In genomic region chr17:2708585-2709172, GRCh38 we compare ENCODE assay signal across 10 cellular contexts. TPM values are rescaled to one million over a fixed set of nuclear protein-coding genes. Genes with fewer than 3 reads are reported as not detected.
DNase-seq lines count a peak whose midpoint lies in the region; ATAC-seq, FAIRE-seq and TF ChIP-seq lines count a peak whose summit lies in the region.
"Had no signal": no experiment of that assay in that cellular context is flagged by ENCODE, and none has a peak within 500 bp of the region (broad histone marks: within the 10 kb centered on the region; RNA-seq: fewer than 3 reads in every experiment).

No MANE protein-coding gene starts in this region.

- ATAC-seq in natural killer cell (no peak), HG03565 (IDR thresholded peaks at IDR 0.05; ENCODE audit: unreplicated experiment) (no peak), HG02870 (IDR thresholded peaks at IDR 0.05; ENCODE audit: unreplicated experiment) (no peak)

- H3K27ac Mint-ChIP-seq in MCF 10A (ENCODE audit: low read depth, unreplicated experiment) (peak overlapping the region; percentile 94), natural killer cell (no peak overlapping the region)

- peaks cover 34% of the 10 kb centered on the region for H3K4me1 ChIP-seq in A673 (ENCODE audit: insufficient read depth, low read length, poor library complexity, severe bottlenecking)

- H3K9me3 Mint-ChIP-seq in MCF 10A (ENCODE audit: unreplicated experiment) (no peaks in the 10 kb centered on the region), natural killer cell (no peaks in the 10 kb centered on the region)

- H3K27ac ChIP-seq in A673 (ENCODE audit: low read depth, low read length, poor library complexity, severe bottlenecking) (peak overlapping the region; percentile 81), HL-60 (replicated peaks) (peak overlapping the region; percentile 79)

- H3K4me3 Mint-ChIP-seq in MCF 10A (ENCODE audit: unreplicated experiment) = peak overlapping the region; percentile 92
- peak overlapping the region; percentile 65 for H3K4me3 Mint-ChIP-seq in natural killer cell

- TF ChIP-seq CTCF in A673 (conservative IDR thresholded peaks at IDR 0.05; ENCODE audit: low read depth, low read length) = no peak
- no peak for TF ChIP-seq CTCF in HL-60 (IDR thresholded peaks at IDR 0.05; ENCODE audit: insufficient read depth, low read length)
- TF ChIP-seq CTCF in MCF 10A (IDR thresholded peaks at IDR 0.05; ENCODE audit: unreplicated experiment) = no peak
- no peak for TF ChIP-seq CTCF in natural killer cell (IDR thresholded peaks at IDR 0.05)

- H3K36me3 Mint-ChIP-seq in MCF 10A (ENCODE audit: insufficient read depth, unreplicated experiment) (peaks cover 15% of the 10 kb centered on the region), natural killer cell (no peaks in the 10 kb centered on the region)

- no peak overlapping the region for H3K4me3 ChIP-seq in A673 (ENCODE audit: low read depth, low read length, poor library complexity, severe bottlenecking)
- H3K4me3 ChIP-seq in HL-60 (replicated peaks; ENCODE audit: insufficient read depth, low read length) = peak overlapping the region; percentile 68

- H3K4me1 Mint-ChIP-seq in MCF 10A (ENCODE audit: insufficient read depth, unreplicated experiment) (peaks cover 38% of the 10 kb centered on the region), natural killer cell (peaks cover 32 to 53% of the 10 kb centered on the region in 2 donors)

- H3K27me3 Mint-ChIP-seq in MCF 10A (ENCODE audit: insufficient read depth, unreplicated experiment) = no peaks in the 10 kb centered on the region
- no peaks in the 10 kb centered on the region for H3K27me3 Mint-ChIP-seq in natural killer cell (ENCODE audit: low read depth in 2 of 2)

- peaks cover 5% of the 10 kb centered on the region for H3K36me3 ChIP-seq in A673 (ENCODE audit: insufficient read depth, low read length, poor library complexity, severe bottlenecking)

- POLR2A ChIA-PET in A673 (lab: Charles Lee; ENCODE audit: low non-redundant PET) = no interaction called here
- POLR2A ChIA-PET in MCF 10A (lab: Yijun Ruan, JAX) = interaction anchor here (1.0 to 2.5 kb wide), 2 partner anchors 198 to 309 kb away, joined by 3 to 15 read pairs; partner anchors contain the start of gene METTL16

- no peaks in the 10 kb centered on the region for H3K27me3 ChIP-seq in A673 (replicated peaks; ENCODE audit: insufficient read depth, low read depth, low read length, poor library complexity)
- H3K27me3 ChIP-seq in HL-60 (ENCODE audit: insufficient read depth, poor library complexity, severe bottlenecking) = no peaks in the 10 kb centered on the region

- DNase-seq in A673 (ENCODE audit: low spot score) (no peak), HL-60 (ENCODE audit: low read depth in 1 of 2, low spot score in 1 of 2) (no peak), MCF 10A (ENCODE audit: unreplicated experiment) (no peak), natural killer cell (no peak), HTR-8/SVneo (ENCODE audit: insufficient read length, low spot score) (no peak), NCI-H128 (lab: John Stamatoyannopoulos, UW; ENCODE audit: unreplicated experiment) (no peak)
- DNase-seq: retina had no signal

- no peaks in the 10 kb centered on the region for H3K9me3 ChIP-seq in A673 (ENCODE audit: low read depth, low read length, poor library complexity, severe bottlenecking)

- intact Hi-C loops in A673 (cut with micrococcal nuclease; ENCODE audit: unreplicated experiment) = no loop called here
- intact Hi-C loops in MCF 10A (cut with micrococcal nuclease) = no loop called here
- intact Hi-C loops in natural killer cell (cut with micrococcal nuclease) = no loop called here

- CTCF ChIA-PET in A673 (lab: Charles Lee) = no interaction called here
- CTCF ChIA-PET in MCF 10A (lab: Yijun Ruan, JAX) = interaction anchor here (0.6 kb wide), 1 partner anchor 1350 kb away, joined by 3 read pairs; no protein-coding TSS in a partner anchor

- BruUV-seq in A673 (replicated peaks; lab: Mats Ljungman, UMichigan) (no TSS peak), MCF 10A (replicated peaks; lab: Mats Ljungman, UMichigan) (no TSS peak)

- no peak for FAIRE-seq in HTR-8/SVneo (lab: Jason Lieb, UNC)
- FAIRE-seq: frontal cortex had no signal

RNA-seq across cellular contexts. Expression of gene CLUH, which starts 2.9 kb away (rescaled TPM):
- total RNA-seq in A673 (2021) (153 and 162 TPM in 2 replicates), MCF 10A (2022) (66.6 and 80.4 TPM in 2 replicates), natural killer cell (10 to 100 TPM; 34.6 to 43.5 (median 42.1) TPM)

RNA-seq across cellular contexts. Expression of gene CCDC92B, which starts 40.8 kb away (rescaled TPM):
- total RNA-seq in A673 (2021) (0.09 TPM in 1 of 2 replicates, not detected in the other), MCF 10A (2022) (not detected in 2 replicates), natural killer cell (not detected)
